Comparison of ENCODE assay signal across 1 cellular context in genomic region chr3:63914312-63914711, GRCh38.
TF ChIP-seq lines count a peak whose summit lies in the region.

No MANE protein-coding gene starts in this region.

TF ChIP-seq in IMR-90, 13 proteins besides CTCF, POLR2A, EP300 and RAD21:
- TF ChIP-seq BHLHE40 (IDR thresholded peaks at IDR 0.05; ENCODE audit: low read depth, low read length) = no peak
- peak; percentile 84 for TF ChIP-seq CEBPB (IDR thresholded peaks at IDR 0.05; ENCODE audit: low read depth, low read length)
TF ChIP-seq in IMR-90: peak in this region for 1.
